In genomic region chr1:167832693-167833092, GRCh38 we compare ENCODE assay signal across 19 cellular contexts.
"Had no signal": no experiment of that assay in that cellular context is flagged by ENCODE, and none has a peak within 500 bp of the region (broad histone marks: within the 10 kb centered on the region; RNA-seq: fewer than 3 reads in every experiment).

No MANE protein-coding gene starts in this region.

- H3K9me3 Mint-ChIP-seq: naive thymus-derived CD4-positive, alpha-beta T cell; nephron progenitor cell; stimulated activated naive B cell treated with anti-CD40 and anti-IgM and Interleukin-4, amounts not matched to agents 10 μg/mL and 1 μg/mL and 100 μg/mL, for 72 hours; stimulated activated naive CD8-positive, alpha-beta T cell treated with anti-CD3 and anti-CD28 coated beads, Interleukin-15, amount 100 ng/mL, for 72 hours had no signal

- H3K9me3 ChIP-seq: gastroesophageal sphincter, psoas muscle, spleen, testis, tibial nerve had no signal

- H3K4me1 ChIP-seq: gastroesophageal sphincter, psoas muscle, spleen, testis, tibial nerve had no signal

- H3K27me3 ChIP-seq: gastroesophageal sphincter, spleen, testis, tibial nerve had no signal

- H3K27ac Mint-ChIP-seq: naive thymus-derived CD4-positive, alpha-beta T cell; nephron progenitor cell; stimulated activated naive B cell treated with anti-CD40 and anti-IgM and Interleukin-4, amounts not matched to agents 10 μg/mL and 1 μg/mL and 100 μg/mL, for 72 hours; stimulated activated naive CD8-positive, alpha-beta T cell treated with anti-CD3 and anti-CD28 coated beads, Interleukin-15, amount 100 ng/mL, for 72 hours had no signal

- H3K36me3 ChIP-seq: gastroesophageal sphincter, spleen, tibial nerve had no signal

- FAIRE-seq: endometrium had no signal

- H3K27me3 Mint-ChIP-seq: stimulated activated naive B cell treated with anti-CD40 and anti-IgM and Interleukin-4, amounts not matched to agents 10 μg/mL and 1 μg/mL and 100 μg/mL, for 72 hours; stimulated activated naive CD8-positive, alpha-beta T cell treated with anti-CD3 and anti-CD28 coated beads, Interleukin-15, amount 100 ng/mL, for 72 hours had no signal

- DNase-seq: effector CD4-positive, alpha-beta T cell; glutamatergic neuron; kidney glomerular epithelial cell; naive thymus-derived CD4-positive, alpha-beta T cell; nephron progenitor cell; psoas muscle; retina; spleen; stimulated activated CD4-positive, alpha-beta T cell treated with anti-CD3 and anti-CD28 coated beads, Interleukin-2, amount 100 ng/mL, for 24 hours; stimulated activated CD4-positive, alpha-beta T cell treated with anti-CD3 and anti-CD28 coated beads, Interleukin-4, amount 100 ng/mL, for 4 hours; stimulated activated naive B cell treated with anti-CD40 and anti-IgM and Interleukin-4, amounts not matched to agents 10 μg/mL and 1 μg/mL and 100 μg/mL, for 72 hours; stimulated activated naive CD8-positive, alpha-beta T cell treated with anti-CD3 and anti-CD28 coated beads, Interleukin-15, amount 100 ng/mL, for 72 hours; testis had no signal

- H3K4me3 Mint-ChIP-seq: naive thymus-derived CD4-positive, alpha-beta T cell; nephron progenitor cell; stimulated activated naive B cell treated with anti-CD40 and anti-IgM and Interleukin-4, amounts not matched to agents 10 μg/mL and 1 μg/mL and 100 μg/mL, for 72 hours; stimulated activated naive CD8-positive, alpha-beta T cell treated with anti-CD3 and anti-CD28 coated beads, Interleukin-15, amount 100 ng/mL, for 72 hours had no signal

- H3K4me1 Mint-ChIP-seq: nephron progenitor cell; stimulated activated naive B cell treated with anti-CD40 and anti-IgM and Interleukin-4, amounts not matched to agents 10 μg/mL and 1 μg/mL and 100 μg/mL, for 72 hours had no signal

- ATAC-seq: esophagus mucosa; gastroesophageal sphincter; naive thymus-derived CD4-positive, alpha-beta T cell; psoas muscle; sciatic nerve; stimulated activated naive B cell treated with anti-CD40 and anti-IgM and Interleukin-4, amounts not matched to agents 10 μg/mL and 1 μg/mL and 100 μg/mL, for 72 hours; stimulated activated naive CD8-positive, alpha-beta T cell treated with anti-CD3 and anti-CD28 coated beads, Interleukin-15, amount 100 ng/mL, for 72 hours had no signal

- H3K36me3 Mint-ChIP-seq: naive thymus-derived CD4-positive, alpha-beta T cell; stimulated activated naive B cell treated with anti-CD40 and anti-IgM and Interleukin-4, amounts not matched to agents 10 μg/mL and 1 μg/mL and 100 μg/mL, for 72 hours had no signal

- H3K27ac ChIP-seq: coronary artery, gastroesophageal sphincter, psoas muscle, spleen, testis, tibial nerve had no signal

- H3K4me3 ChIP-seq: coronary artery, gastroesophageal sphincter, psoas muscle, spleen, testis, tibial nerve had no signal
